14 cellular contexts compared by ENCODE assay signal in the genomic region with DNA sequence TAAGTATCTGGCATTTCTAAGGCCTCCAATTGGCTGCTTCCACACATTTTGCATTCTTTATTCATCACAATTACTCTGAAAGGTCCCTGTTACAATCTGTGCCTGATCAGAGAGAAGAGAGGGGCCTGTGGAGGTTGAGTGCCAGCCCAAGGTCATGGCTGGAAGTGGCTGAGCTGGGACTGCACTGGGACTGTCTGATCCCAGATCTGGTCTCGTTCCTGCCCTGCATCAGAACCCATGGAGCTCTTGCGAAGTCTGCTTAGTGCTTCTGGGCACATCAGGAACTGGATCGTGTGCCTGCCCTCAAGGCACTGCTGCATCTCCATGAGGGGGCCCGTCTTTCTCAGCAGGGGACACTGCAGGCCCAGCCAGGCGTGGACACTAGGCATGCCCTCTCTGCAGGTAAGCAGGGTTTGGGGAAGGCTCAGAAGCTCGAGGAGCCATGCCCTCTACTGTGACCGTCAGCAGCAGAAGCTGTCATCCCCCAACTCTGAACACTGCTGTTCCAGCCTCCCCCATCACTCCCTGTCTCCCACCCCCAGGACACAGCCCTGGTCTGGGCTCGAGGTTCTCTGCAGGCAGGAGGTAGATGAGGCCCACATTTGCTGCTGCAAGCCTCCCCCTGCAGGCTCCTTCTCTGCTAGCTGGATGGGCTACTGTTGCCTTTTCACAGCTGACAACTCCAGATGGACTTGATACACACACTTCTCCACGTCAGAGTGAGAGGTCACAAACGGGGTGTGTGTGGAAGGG.
"Had no signal": no experiment of that assay in that cellular context is flagged by ENCODE, and none has a peak within 500 bp of the region (broad histone marks: within the 10 kb centered on the region; RNA-seq: fewer than 3 reads in every experiment).

No MANE protein-coding gene starts in this region.

- H3K9me3 ChIP-seq: pancreas, upper lobe of right lung had no signal

- H3K4me3 Mint-ChIP-seq: activated naive CD8-positive, alpha-beta T cell treated with anti-CD3 and anti-CD28 coated beads for 36 hours; activated T-cell treated with anti-CD3 and anti-CD28 coated beads, Interleukin-2, amount 50 U/mL, for 72 hours; stimulated activated naive B cell treated with anti-CD40 and anti-IgM and Interleukin-4, amounts not matched to agents 10 μg/mL and 1 μg/mL and 100 μg/mL, for 72 hours had no signal

- H3K27ac ChIP-seq: cardiac muscle cell, foreskin keratinocyte, pancreas, upper lobe of right lung had no signal

- H3K4me3 ChIP-seq: cardiac muscle cell, pancreas, upper lobe of right lung had no signal

- H3K4me1 ChIP-seq: foreskin keratinocyte, pancreas, upper lobe of right lung had no signal

- H3K27ac Mint-ChIP-seq: activated naive CD8-positive, alpha-beta T cell treated with anti-CD3 and anti-CD28 coated beads for 36 hours; activated T-cell treated with anti-CD3 and anti-CD28 coated beads, Interleukin-2, amount 50 U/mL, for 72 hours; stimulated activated naive B cell treated with anti-CD40 and anti-IgM and Interleukin-4, amounts not matched to agents 10 μg/mL and 1 μg/mL and 100 μg/mL, for 72 hours had no signal

- H3K36me3 Mint-ChIP-seq: activated naive CD8-positive, alpha-beta T cell treated with anti-CD3 and anti-CD28 coated beads for 36 hours; stimulated activated naive B cell treated with anti-CD40 and anti-IgM and Interleukin-4, amounts not matched to agents 10 μg/mL and 1 μg/mL and 100 μg/mL, for 72 hours had no signal

- DNase-seq: activated CD4-positive, alpha-beta T cell treated with anti-CD3 and anti-CD28 coated beads, Interleukin-2, amount 50 U/mL, for 4 hours; activated naive CD4-positive, alpha-beta T cell; activated naive CD8-positive, alpha-beta T cell treated with anti-CD3 and anti-CD28 coated beads for 36 hours; activated T-cell treated with anti-CD3 and anti-CD28 coated beads, Interleukin-2, amount 50 U/mL, for 72 hours; amniotic stem cell; foreskin keratinocyte; hypothalamus; mammary epithelial cell; midbrain; stimulated activated naive B cell treated with anti-CD40 and anti-IgM and Interleukin-4, amounts not matched to agents 10 μg/mL and 1 μg/mL and 100 μg/mL, for 72 hours; T-helper 2 cell; upper lobe of right lung had no signal

- ATAC-seq: activated T-cell treated with anti-CD3 and anti-CD28 coated beads, Interleukin-2, amount 50 U/mL, for 72 hours; foreskin keratinocyte; pancreas; stimulated activated naive B cell treated with anti-CD40 and anti-IgM and Interleukin-4, amounts not matched to agents 10 μg/mL and 1 μg/mL and 100 μg/mL, for 72 hours; upper lobe of right lung had no signal

- H3K4me1 Mint-ChIP-seq: activated naive CD8-positive, alpha-beta T cell treated with anti-CD3 and anti-CD28 coated beads for 36 hours; stimulated activated naive B cell treated with anti-CD40 and anti-IgM and Interleukin-4, amounts not matched to agents 10 μg/mL and 1 μg/mL and 100 μg/mL, for 72 hours had no signal

- H3K36me3 ChIP-seq: cardiac muscle cell, pancreas, upper lobe of right lung had no signal

- H3K27me3 ChIP-seq: cardiac muscle cell, pancreas, upper lobe of right lung had no signal
